Comparison of ENCODE assay signal across 1 cellular context in genomic region chr22:41976961-41977566, GRCh38.
TF ChIP-seq lines count a peak whose summit lies in the region.

No MANE protein-coding gene starts in this region.

TF ChIP-seq in IMR-90, 13 proteins besides CTCF, POLR2A, EP300 and RAD21 (continued from another document):
- TF ChIP-seq FOS (IDR thresholded peaks at IDR 0.05; ENCODE audit: low read depth, low read length) = no peak
- no peak for TF ChIP-seq SMC3 (IDR thresholded peaks at IDR 0.05; ENCODE audit: low read depth, low read length)
